In the genomic region with DNA sequence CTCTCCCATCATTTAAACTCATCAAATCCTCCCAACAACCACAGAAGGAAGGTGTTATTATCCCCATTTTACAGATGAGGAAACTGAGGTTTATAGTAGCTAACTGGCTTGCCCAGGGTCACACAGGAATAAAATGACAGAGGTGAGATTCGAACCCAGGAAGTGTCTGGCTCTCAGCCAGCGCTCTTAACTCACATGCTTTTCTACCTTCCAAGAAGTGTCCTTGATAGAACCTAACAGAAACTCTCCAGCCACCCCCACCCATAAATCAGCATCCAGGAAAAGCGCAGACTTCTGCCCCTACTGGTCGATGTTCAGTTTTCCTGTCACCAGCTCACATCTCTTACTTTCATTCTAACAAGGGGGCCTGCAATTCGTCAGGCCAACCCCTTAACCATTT, we compare ENCODE assay signal across 1 cellular context.
TF ChIP-seq lines count a peak whose summit lies in the region.

No MANE protein-coding gene starts in this region.

TF ChIP-seq in GM23338, 12 proteins besides CTCF, POLR2A, EP300 and RAD21 (continued from another document):
- TF ChIP-seq, protein P1, sequence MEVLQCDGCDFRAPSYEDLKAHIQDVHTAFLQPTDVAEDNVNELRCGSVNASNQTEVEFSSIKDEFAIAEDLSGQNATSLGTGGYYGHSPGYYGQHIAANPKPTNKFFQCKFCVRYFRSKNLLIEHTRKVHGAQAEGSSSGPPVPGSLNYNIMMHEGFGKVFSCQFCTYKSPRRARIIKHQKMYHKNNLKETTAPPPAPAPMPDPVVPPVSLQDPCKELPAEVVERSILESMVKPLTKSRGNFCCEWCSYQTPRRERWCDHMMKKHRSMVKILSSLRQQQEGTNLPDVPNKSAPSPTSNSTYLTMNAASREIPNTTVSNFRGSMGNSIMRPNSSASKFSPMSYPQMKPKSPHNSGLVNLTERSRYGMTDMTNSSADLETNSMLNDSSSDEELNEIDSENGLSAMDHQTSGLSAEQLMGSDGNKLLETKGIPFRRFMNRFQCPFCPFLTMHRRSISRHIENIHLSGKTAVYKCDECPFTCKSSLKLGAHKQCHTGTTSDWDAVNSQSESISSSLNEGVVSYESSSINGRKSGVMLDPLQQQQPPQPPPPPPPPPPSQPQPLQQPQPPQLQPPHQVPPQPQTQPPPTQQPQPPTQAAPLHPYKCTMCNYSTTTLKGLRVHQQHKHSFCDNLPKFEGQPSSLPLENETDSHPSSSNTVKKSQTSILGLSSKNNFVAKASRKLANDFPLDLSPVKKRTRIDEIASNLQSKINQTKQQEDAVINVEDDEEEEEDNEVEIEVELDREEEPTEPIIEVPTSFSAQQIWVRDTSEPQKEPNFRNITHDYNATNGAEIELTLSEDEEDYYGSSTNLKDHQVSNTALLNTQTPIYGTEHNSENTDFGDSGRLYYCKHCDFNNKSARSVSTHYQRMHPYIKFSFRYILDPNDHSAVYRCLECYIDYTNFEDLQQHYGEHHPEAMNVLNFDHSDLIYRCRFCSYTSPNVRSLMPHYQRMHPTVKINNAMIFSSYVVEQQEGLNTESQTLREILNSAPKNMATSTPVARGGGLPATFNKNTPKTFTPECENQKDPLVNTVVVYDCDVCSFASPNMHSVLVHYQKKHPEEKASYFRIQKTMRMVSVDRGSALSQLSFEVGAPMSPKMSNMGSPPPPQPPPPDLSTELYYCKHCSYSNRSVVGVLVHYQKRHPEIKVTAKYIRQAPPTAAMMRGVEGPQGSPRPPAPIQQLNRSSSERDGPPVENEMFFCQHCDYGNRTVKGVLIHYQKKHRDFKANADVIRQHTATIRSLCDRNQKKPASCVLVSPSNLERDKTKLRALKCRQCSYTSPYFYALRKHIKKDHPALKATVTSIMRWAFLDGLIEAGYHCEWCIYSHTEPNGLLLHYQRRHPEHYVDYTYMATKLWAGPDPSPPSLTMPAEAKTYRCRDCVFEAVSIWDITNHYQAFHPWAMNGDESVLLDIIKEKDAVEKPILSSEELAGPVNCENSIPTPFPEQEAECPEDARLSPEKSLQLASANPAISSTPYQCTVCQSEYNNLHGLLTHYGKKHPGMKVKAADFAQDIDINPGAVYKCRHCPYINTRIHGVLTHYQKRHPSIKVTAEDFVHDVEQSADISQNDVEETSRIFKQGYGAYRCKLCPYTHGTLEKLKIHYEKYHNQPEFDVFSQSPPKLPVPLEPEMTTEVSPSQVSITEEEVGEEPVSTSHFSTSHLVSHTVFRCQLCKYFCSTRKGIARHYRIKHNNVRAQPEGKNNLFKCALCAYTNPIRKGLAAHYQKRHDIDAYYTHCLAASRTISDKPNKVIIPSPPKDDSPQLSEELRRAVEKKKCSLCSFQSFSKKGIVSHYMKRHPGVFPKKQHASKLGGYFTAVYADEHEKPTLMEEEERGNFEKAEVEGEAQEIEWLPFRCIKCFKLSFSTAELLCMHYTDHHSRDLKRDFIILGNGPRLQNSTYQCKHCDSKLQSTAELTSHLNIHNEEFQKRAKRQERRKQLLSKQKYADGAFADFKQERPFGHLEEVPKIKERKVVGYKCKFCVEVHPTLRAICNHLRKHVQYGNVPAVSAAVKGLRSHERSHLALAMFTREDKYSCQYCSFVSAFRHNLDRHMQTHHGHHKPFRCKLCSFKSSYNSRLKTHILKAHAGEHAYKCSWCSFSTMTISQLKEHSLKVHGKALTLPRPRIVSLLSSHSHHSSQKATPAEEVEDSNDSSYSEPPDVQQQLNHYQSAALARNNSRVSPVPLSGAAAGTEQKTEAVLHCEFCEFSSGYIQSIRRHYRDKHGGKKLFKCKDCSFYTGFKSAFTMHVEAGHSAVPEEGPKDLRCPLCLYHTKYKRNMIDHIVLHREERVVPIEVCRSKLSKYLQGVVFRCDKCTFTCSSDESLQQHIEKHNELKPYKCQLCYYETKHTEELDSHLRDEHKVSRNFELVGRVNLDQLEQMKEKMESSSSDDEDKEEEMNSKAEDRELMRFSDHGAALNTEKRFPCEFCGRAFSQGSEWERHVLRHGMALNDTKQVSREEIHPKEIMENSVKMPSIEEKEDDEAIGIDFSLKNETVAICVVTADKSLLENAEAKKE (CRISPR knock-in tag; IDR thresholded peaks at IDR 0.05), result no peak
- TF ChIP-seq, protein P2, sequence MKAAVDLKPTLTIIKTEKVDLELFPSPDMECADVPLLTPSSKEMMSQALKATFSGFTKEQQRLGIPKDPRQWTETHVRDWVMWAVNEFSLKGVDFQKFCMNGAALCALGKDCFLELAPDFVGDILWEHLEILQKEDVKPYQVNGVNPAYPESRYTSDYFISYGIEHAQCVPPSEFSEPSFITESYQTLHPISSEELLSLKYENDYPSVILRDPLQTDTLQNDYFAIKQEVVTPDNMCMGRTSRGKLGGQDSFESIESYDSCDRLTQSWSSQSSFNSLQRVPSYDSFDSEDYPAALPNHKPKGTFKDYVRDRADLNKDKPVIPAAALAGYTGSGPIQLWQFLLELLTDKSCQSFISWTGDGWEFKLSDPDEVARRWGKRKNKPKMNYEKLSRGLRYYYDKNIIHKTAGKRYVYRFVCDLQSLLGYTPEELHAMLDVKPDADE (IDR thresholded peaks at IDR 0.05), result no peak
- no peak for TF ChIP-seq ZNF114 (CRISPR knock-in tag; IDR thresholded peaks at IDR 0.05)
- no peak for TF ChIP-seq EZH2phosphoT487 (IDR thresholded peaks at IDR 0.05; ENCODE audit: unreplicated experiment)
- no peak for TF ChIP-seq POLR2AphosphoS5 (IDR thresholded peaks at IDR 0.05; ENCODE audit: low read depth)
- no peak for TF ChIP-seq JUNB (IDR thresholded peaks at IDR 0.05; ENCODE audit: unreplicated experiment)
- TF ChIP-seq, protein P3, sequence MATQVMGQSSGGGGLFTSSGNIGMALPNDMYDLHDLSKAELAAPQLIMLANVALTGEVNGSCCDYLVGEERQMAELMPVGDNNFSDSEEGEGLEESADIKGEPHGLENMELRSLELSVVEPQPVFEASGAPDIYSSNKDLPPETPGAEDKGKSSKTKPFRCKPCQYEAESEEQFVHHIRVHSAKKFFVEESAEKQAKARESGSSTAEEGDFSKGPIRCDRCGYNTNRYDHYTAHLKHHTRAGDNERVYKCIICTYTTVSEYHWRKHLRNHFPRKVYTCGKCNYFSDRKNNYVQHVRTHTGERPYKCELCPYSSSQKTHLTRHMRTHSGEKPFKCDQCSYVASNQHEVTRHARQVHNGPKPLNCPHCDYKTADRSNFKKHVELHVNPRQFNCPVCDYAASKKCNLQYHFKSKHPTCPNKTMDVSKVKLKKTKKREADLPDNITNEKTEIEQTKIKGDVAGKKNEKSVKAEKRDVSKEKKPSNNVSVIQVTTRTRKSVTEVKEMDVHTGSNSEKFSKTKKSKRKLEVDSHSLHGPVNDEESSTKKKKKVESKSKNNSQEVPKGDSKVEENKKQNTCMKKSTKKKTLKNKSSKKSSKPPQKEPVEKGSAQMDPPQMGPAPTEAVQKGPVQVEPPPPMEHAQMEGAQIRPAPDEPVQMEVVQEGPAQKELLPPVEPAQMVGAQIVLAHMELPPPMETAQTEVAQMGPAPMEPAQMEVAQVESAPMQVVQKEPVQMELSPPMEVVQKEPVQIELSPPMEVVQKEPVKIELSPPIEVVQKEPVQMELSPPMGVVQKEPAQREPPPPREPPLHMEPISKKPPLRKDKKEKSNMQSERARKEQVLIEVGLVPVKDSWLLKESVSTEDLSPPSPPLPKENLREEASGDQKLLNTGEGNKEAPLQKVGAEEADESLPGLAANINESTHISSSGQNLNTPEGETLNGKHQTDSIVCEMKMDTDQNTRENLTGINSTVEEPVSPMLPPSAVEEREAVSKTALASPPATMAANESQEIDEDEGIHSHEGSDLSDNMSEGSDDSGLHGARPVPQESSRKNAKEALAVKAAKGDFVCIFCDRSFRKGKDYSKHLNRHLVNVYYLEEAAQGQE (IDR thresholded peaks at IDR 0.05; ENCODE audit: unreplicated experiment), result no peak
- TF ChIP-seq CREB1 (CRISPR knock-in tag; IDR thresholded peaks at IDR 0.05; ENCODE audit: low read depth), result no peak
- no peak for TF ChIP-seq EZH2 (IDR thresholded peaks at IDR 0.05; ENCODE audit: low read depth, unreplicated experiment)
- no peak for TF ChIP-seq ZNF331 (CRISPR knock-in tag; IDR thresholded peaks at IDR 0.05; ENCODE audit: low read depth)
- no peak for TF ChIP-seq NANOG (IDR thresholded peaks at IDR 0.05; ENCODE audit: borderline replicate concordance)
TF ChIP-seq in GM23338: peak in this region for 0.
